8 cellular contexts compared by ENCODE assay signal in genomic region chr3:197031315-197032285, GRCh38. TPM values are rescaled to one million over a fixed set of nuclear protein-coding genes. Genes with fewer than 3 reads are reported as not detected.
DNase-seq lines count a peak whose midpoint lies in the region; ATAC-seq, FAIRE-seq and TF ChIP-seq lines count a peak whose summit lies in the region.

No MANE protein-coding gene starts in this region.

- H3K4me1 Mint-ChIP-seq in activated naive CD4-positive, alpha-beta T cell treated with anti-CD3 and anti-CD28 coated beads, Interleukin-2, amount 50 U/mL, for 24 hours, result peaks cover 7% of the 10 kb centered on the region

- H3K27me3 ChIP-seq in keratinocyte (ENCODE audit: control insufficient read depth, extremely low read depth, insufficient read depth, low read length) (no peaks in the 10 kb centered on the region), thyroid gland (no peaks in the 10 kb centered on the region)

- peak overlapping the region; percentile 39 for H3K4me3 Mint-ChIP-seq in activated naive CD4-positive, alpha-beta T cell treated with anti-CD3 and anti-CD28 coated beads, Interleukin-2, amount 50 U/mL, for 24 hours

- H4K20me1 ChIP-seq in keratinocyte (ENCODE audit: control insufficient read depth, extremely low read depth, insufficient read depth, low read length), result no peaks in the 10 kb centered on the region

- H3K27ac Mint-ChIP-seq in activated naive CD4-positive, alpha-beta T cell treated with anti-CD3 and anti-CD28 coated beads, Interleukin-2, amount 50 U/mL, for 24 hours, result no peak overlapping the region

- 59% methylated on average over 12 of the region's 12 CpGs for WGBS in thyroid gland, 2 donors

- H3K4me2 ChIP-seq in keratinocyte (ENCODE audit: control insufficient read depth, extremely low read depth, insufficient read depth, low read depth, low read length), result peak overlapping the region; percentile 46

- peak overlapping the region; percentile 68 for H2AFZ ChIP-seq in keratinocyte (ENCODE audit: control insufficient read depth, low read length)

- no peak for ATAC-seq in HG02938 (IDR thresholded peaks at IDR 0.05; ENCODE audit: unreplicated experiment)

- H3K4me1 ChIP-seq in keratinocyte (ENCODE audit: control insufficient read depth, extremely low read depth, insufficient read depth, low read length), result peaks cover 18% of the 10 kb centered on the region
- H3K4me1 ChIP-seq in thyroid gland, result peaks cover 9 to 31% of the 10 kb centered on the region in 2 donors

- DNase-seq in activated naive CD4-positive, alpha-beta T cell treated with anti-CD3 and anti-CD28 coated beads, Interleukin-2, amount 50 U/mL, for 16 hours, result no peak
- DNase-seq in astrocyte of the hippocampus (ENCODE audit: low read depth, low spot score), result peak; percentile 94
- DNase-seq in keratinocyte (ENCODE audit: low read depth, low spot score), result peak; percentile 99
- peak; percentile 29 to 31 for DNase-seq in thyroid gland
- DNase-seq in NCI-H1048 (lab: John Stamatoyannopoulos, UW), result no peak
- DNase-seq in caudate nucleus (lab: John Stamatoyannopoulos, UW), result no peak

- H3K36me3 ChIP-seq in keratinocyte (ENCODE audit: control insufficient read depth in 2 of 2, extremely low read depth in 1 of 2, insufficient read depth in 2 of 2, low read length in 2 of 2) (no peaks in the 10 kb centered on the region), thyroid gland (no peaks in the 10 kb centered on the region)

- H3K9ac ChIP-seq in keratinocyte (ENCODE audit: control insufficient read depth, extremely low read depth, insufficient read depth, low read length), result peak overlapping the region; percentile 14

- H3K27me3 Mint-ChIP-seq in activated naive CD4-positive, alpha-beta T cell treated with anti-CD3 and anti-CD28 coated beads, Interleukin-2, amount 50 U/mL, for 24 hours, result no peaks in the 10 kb centered on the region

- no peak for TF ChIP-seq POLR2A in thyroid gland (IDR thresholded peaks at IDR 0.05)

- H3K9me1 ChIP-seq in keratinocyte (ENCODE audit: control insufficient read depth, extremely low read depth, insufficient read depth, low read length), result no peaks in the 10 kb centered on the region

- H3K27ac ChIP-seq in keratinocyte (ENCODE audit: control insufficient read depth, insufficient read depth, low read length), result peak overlapping the region; percentile 94
- peak overlapping the region in 1 of 3 donors; percentile 44 for H3K27ac ChIP-seq in thyroid gland
- no peak overlapping the region for H3K27ac ChIP-seq in caudate nucleus (ENCODE audit: low read depth, low read length)

- TF ChIP-seq CTCF in keratinocyte (optimal IDR thresholded peaks at IDR 0.05 in 1 of 3, IDR thresholded peaks at IDR 0.05 in 1 of 3, conservative IDR thresholded peaks at IDR 0.05 in 1 of 3; ENCODE audit: extremely low read depth in 1 of 3, insufficient read depth in 2 of 3, low read length in 3 of 3) (no peak), thyroid gland (IDR thresholded peaks at IDR 0.05) (no peak)

- H3K79me2 ChIP-seq in keratinocyte (ENCODE audit: control insufficient read depth, insufficient read depth, low read length), result no peaks in the 10 kb centered on the region

- no peaks in the 10 kb centered on the region for H3K36me3 Mint-ChIP-seq in activated naive CD4-positive, alpha-beta T cell treated with anti-CD3 and anti-CD28 coated beads, Interleukin-2, amount 50 U/mL, for 24 hours

- intact Hi-C loops in thyroid gland (cut with DNase I), result loop anchor here (2.0 kb wide), 1 partner anchor 31 kb away; no protein-coding TSS in a partner anchor

- H3K9me3 Mint-ChIP-seq in activated naive CD4-positive, alpha-beta T cell treated with anti-CD3 and anti-CD28 coated beads, Interleukin-2, amount 50 U/mL, for 24 hours, result no peaks in the 10 kb centered on the region

- peak; percentile 90 for FAIRE-seq in keratinocyte (lab: Jason Lieb, UNC)

- H3K9me3 ChIP-seq in keratinocyte (ENCODE audit: control insufficient read depth, low read depth, low read length) (no peaks in the 10 kb centered on the region), thyroid gland (no peaks in the 10 kb centered on the region)

- peak overlapping the region in 1 of 3 experiments; percentile 0 for H3K4me3 ChIP-seq in keratinocyte (ENCODE audit: control insufficient read depth in 2 of 3, extremely low read depth in 1 of 3, insufficient read depth in 2 of 3, low read depth in 1 of 3, low read length in 3 of 3)
- H3K4me3 ChIP-seq in thyroid gland (replicated peaks in 1 of 3), result no peak overlapping the region

- dilution Hi-C loops in keratinocyte (cut with MboI; ENCODE audit: extremely low pct_ligation_motif_present, low sequenced_read_pairs), result no loop called here

RNA-seq across cellular contexts. Expression of gene MELTF, which starts 2.0 kb away (rescaled TPM):
- polyA plus RNA-seq in keratinocyte, result 6.0 to 10.7 TPM (median 8.1 TPM) in 3 replicates
- 0.71 TPM for polyA plus RNA-seq in keratinocyte (2011; ENCODE audit: low read depth)
- polyA plus RNA-seq in keratinocyte (2011; cell fraction: cytosol; rRNA removed), result 3.9 and 6.4 TPM in 2 replicates
- 20.5 and 24.9 TPM in 2 replicates for polyA plus RNA-seq in keratinocyte (2011; cell fraction: nucleus; rRNA removed)
- 1.1 and 12.4 TPM in 2 replicates for polyA plus RNA-seq in keratinocyte (2012; ENCODE audit: low replicate concordance)
- polyA minus RNA-seq in keratinocyte, result 5.4 to 15.2 TPM (median 5.5 TPM) in 3 replicates
- polyA minus RNA-seq in keratinocyte (2011; cell fraction: cytosol; rRNA and poly(A)+ RNA removed), result 14.6 TPM
- polyA minus RNA-seq in keratinocyte (2011; cell fraction: nucleus; rRNA and poly(A)+ RNA removed), result 25.5 and 33.5 TPM in 2 replicates
- 10 to 100 TPM in 1 of 4 donors, 1 to 10 TPM in 3; 2.7 to 13.8 (median 4.3) TPM for total RNA-seq in thyroid gland

Comparison
In these comparisons a context has a peak if more than half of its experiments do, and no peak if none do; other contexts are left out.
1. DNase-seq: peak in astrocyte of the hippocampus (single experiment), keratinocyte (single experiment) and thyroid gland (2 of 2); none in activated naive CD4-positive, alpha-beta T cell treated with anti-CD3 and anti-CD28 coated beads, Interleukin-2, amount 50 U/mL, for 16 hours (single experiment), NCI-H1048 (single experiment) and caudate nucleus (0 of 61).